10 cellular contexts compared by ENCODE assay signal in the genomic region with DNA sequence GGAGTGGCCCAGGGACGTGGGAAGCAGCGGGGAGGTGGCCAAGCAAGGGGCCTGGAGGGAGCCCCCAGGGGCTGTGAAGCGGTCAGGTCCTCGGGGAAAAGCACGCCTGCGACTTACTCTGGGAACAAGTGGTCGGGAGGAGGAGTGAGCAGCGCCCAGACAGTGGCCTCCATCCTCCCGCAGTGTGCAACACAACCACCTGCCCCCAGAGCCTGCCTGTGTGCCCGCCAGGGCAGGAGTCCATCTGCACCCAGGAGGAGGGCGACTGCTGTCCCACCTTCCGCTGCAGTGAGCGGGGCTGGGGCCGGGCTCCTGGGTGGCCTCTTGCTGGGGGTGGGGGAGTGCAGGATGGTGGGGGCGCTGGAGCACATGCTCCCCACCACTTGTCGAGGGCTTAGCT. TPM values are rescaled to one million over a fixed set of nuclear protein-coding genes. Genes with fewer than 3 reads are reported as not detected.
"Had no signal": no experiment of that assay in that cellular context is flagged by ENCODE, and none has a peak within 500 bp of the region (broad histone marks: within the 10 kb centered on the region; RNA-seq: fewer than 3 reads in every experiment).

No MANE protein-coding gene starts in this region.

- H3K4me2 ChIP-seq: GM23338 had no signal

- H3K4me3 Mint-ChIP-seq: GM23338, H9, HFFc6 had no signal

- H3K9ac ChIP-seq: GM23248 had no signal

- H3K27ac Mint-ChIP-seq: GM23338, H9, HFFc6 had no signal

- H3K4me3 ChIP-seq: GM23248, GM23338, HAP-1 had no signal

- H2AFZ ChIP-seq: GM23248, GM23338 had no signal

- H3K9me3 ChIP-seq: HAP-1 had no signal

- H3K4me1 ChIP-seq: HAP-1 had no signal

- DNase-seq: GOT3, H7, H9, HCEC 1CT, HFFc6 had no signal

- H3K27ac ChIP-seq: GM23248 had no signal

- ATAC-seq: GM23338, HCT116 had no signal

- H3K36me3 ChIP-seq: HAP-1 had no signal

RNA-seq across cellular contexts. Expression of a gene that starts 35.0 kb away (rescaled TPM):
- total RNA-seq: GM23248, H4, H9, HFFc6 had no signal
- polyA plus RNA-seq: GM23248 had no signal
